1 cellular context compared by ENCODE assay signal in the genomic region with DNA sequence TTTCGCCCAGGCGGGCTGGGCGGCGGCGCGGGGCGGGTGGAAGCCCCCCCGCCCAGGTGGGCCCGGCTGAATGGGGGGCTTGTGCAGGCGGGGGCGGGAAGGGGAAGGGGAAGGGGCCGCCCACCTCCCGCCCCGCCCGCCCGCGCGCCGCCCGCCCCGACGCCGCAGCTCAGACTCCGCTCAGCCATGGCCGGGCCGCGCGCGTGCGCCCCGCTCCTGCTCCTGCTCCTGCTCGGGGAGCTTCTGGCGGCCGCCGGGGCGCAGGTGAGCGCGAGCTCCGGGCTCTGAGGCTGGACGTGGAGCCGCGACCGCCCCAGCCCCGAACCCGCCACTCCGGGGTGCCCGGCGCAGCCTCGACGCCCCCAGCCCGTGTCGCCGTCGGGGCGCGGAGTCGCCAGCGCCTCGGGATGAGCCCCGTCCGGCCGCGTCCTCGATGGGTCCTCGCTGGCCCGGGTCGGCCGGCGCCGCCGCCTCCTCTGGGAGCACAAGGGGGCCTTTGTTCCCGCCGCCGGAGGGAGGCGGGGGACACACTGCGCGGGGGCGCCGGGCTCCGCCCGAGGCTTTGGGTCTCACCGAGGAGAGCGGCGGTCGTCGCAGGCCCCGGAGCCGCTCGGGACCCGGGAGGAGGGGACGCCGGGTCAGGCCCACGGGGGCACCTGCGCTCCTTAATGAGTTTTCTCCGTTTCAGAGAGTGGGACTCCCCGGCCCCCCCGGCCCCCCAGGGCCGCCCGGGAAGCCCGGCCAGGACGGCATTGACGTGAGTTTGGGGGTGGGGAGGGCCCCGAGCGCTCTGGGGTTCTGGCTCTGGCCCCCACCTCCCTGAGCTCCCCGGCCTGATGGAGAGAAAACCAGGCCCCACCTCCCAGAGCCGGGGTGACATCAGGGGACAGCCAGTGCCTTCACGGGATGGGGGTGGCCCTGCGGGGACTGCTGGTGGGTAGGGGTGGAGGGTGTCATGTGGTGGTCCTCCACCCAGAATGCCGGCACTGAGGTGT.
TF ChIP-seq lines count a peak whose summit lies in the region.

A gene (plus strand): TSS at position 172 of the 995 bp plus-strand sequence. CDS start 15 bp downstream, at position 187.

TF ChIP-seq in HepG2, 621 proteins besides CTCF, POLR2A, EP300 and RAD21 (continued from another document and continues in another):
- TF ChIP-seq, protein P1, sequence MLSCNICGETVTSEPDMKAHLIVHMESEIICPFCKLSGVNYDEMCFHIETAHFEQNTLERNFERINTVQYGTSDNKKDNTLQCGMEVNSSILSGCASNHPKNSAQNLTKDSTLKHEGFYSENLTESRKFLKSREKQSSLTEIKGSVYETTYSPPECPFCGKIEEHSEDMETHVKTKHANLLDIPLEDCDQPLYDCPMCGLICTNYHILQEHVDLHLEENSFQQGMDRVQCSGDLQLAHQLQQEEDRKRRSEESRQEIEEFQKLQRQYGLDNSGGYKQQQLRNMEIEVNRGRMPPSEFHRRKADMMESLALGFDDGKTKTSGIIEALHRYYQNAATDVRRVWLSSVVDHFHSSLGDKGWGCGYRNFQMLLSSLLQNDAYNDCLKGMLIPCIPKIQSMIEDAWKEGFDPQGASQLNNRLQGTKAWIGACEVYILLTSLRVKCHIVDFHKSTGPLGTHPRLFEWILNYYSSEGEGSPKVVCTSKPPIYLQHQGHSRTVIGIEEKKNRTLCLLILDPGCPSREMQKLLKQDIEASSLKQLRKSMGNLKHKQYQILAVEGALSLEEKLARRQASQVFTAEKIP (CRISPR knock-in tag; IDR thresholded peaks at IDR 0.05; ENCODE audit: borderline replicate concordance), result no peak
- TF ChIP-seq ZBTB20 (CRISPR knock-in tag; IDR thresholded peaks at IDR 0.05; ENCODE audit: borderline replicate concordance, low read depth) (no peak), ETV6 (CRISPR knock-in tag; conservative IDR thresholded peaks at IDR 0.05) (0 out of 2 replicates have a peak, but pooled peaks have one; percentile 23), ZNF430 (CRISPR knock-in tag; IDR thresholded peaks at IDR 0.05) (no peak), ERF (CRISPR knock-in tag; IDR thresholded peaks at IDR 0.05) (no peak), ZNF564 (CRISPR knock-in tag; IDR thresholded peaks at IDR 0.05) (0 out of 2 replicates have a peak, but pooled peaks have one; percentile 55), HNF4A (CRISPR knock-in tag; IDR thresholded peaks at IDR 0.05) (no peak), MAZ (IDR thresholded peaks at IDR 0.05; ENCODE audit: borderline replicate concordance, low read depth, low read length) (no peak), MAZ (CRISPR knock-in tag; IDR thresholded peaks at IDR 0.05; ENCODE audit: low read depth) (peak; percentile 73), PLRG1 (conservative IDR thresholded peaks at IDR 0.05) (no peak), KLF13 (CRISPR knock-in tag; IDR thresholded peaks at IDR 0.05) (no peak), ZFP41 (CRISPR knock-in tag; IDR thresholded peaks at IDR 0.05; ENCODE audit: borderline replicate concordance) (no peak), ZNF263 (CRISPR knock-in tag; IDR thresholded peaks at IDR 0.05) (peak; percentile 27; the same call in 1 of the 2 replicates), TGIF2 (CRISPR knock-in tag; IDR thresholded peaks at IDR 0.05) (no peak), ZNF225 (CRISPR knock-in tag; IDR thresholded peaks at IDR 0.05) (no peak), ZNF33A (CRISPR knock-in tag; IDR thresholded peaks at IDR 0.05; ENCODE audit: borderline replicate concordance) (no peak), ZNF724P (CRISPR knock-in tag; IDR thresholded peaks at IDR 0.05; ENCODE audit: borderline replicate concordance) (no peak), YY1 (IDR thresholded peaks at IDR 0.05; ENCODE audit: insufficient read depth, insufficient replicate concordance, low read depth, low read length) (peak; percentile 43), SOX13 (IDR thresholded peaks at IDR 0.05) (no peak), SOX13 (CRISPR knock-in tag; conservative IDR thresholded peaks at IDR 0.05 in 1 of 2, IDR thresholded peaks at IDR 0.05 in 1 of 2) (no peak)
- TF ChIP-seq, protein P2, sequence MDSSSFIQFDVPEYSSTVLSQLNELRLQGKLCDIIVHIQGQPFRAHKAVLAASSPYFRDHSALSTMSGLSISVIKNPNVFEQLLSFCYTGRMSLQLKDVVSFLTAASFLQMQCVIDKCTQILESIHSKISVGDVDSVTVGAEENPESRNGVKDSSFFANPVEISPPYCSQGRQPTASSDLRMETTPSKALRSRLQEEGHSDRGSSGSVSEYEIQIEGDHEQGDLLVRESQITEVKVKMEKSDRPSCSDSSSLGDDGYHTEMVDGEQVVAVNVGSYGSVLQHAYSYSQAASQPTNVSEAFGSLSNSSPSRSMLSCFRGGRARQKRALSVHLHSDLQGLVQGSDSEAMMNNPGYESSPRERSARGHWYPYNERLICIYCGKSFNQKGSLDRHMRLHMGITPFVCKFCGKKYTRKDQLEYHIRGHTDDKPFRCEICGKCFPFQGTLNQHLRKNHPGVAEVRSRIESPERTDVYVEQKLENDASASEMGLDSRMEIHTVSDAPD (CRISPR knock-in tag; IDR thresholded peaks at IDR 0.05), result no peak
- TF ChIP-seq, protein P3, sequence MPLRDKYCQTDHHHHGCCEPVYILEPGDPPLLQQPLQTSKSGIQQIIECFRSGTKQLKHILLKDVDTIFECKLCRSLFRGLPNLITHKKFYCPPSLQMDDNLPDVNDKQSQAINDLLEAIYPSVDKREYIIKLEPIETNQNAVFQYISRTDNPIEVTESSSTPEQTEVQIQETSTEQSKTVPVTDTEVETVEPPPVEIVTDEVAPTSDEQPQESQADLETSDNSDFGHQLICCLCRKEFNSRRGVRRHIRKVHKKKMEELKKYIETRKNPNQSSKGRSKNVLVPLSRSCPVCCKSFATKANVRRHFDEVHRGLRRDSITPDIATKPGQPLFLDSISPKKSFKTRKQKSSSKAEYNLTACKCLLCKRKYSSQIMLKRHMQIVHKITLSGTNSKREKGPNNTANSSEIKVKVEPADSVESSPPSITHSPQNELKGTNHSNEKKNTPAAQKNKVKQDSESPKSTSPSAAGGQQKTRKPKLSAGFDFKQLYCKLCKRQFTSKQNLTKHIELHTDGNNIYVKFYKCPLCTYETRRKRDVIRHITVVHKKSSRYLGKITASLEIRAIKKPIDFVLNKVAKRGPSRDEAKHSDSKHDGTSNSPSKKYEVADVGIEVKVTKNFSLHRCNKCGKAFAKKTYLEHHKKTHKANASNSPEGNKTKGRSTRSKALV (CRISPR knock-in tag; IDR thresholded peaks at IDR 0.05), result no peak
- TF ChIP-seq, protein P4, sequence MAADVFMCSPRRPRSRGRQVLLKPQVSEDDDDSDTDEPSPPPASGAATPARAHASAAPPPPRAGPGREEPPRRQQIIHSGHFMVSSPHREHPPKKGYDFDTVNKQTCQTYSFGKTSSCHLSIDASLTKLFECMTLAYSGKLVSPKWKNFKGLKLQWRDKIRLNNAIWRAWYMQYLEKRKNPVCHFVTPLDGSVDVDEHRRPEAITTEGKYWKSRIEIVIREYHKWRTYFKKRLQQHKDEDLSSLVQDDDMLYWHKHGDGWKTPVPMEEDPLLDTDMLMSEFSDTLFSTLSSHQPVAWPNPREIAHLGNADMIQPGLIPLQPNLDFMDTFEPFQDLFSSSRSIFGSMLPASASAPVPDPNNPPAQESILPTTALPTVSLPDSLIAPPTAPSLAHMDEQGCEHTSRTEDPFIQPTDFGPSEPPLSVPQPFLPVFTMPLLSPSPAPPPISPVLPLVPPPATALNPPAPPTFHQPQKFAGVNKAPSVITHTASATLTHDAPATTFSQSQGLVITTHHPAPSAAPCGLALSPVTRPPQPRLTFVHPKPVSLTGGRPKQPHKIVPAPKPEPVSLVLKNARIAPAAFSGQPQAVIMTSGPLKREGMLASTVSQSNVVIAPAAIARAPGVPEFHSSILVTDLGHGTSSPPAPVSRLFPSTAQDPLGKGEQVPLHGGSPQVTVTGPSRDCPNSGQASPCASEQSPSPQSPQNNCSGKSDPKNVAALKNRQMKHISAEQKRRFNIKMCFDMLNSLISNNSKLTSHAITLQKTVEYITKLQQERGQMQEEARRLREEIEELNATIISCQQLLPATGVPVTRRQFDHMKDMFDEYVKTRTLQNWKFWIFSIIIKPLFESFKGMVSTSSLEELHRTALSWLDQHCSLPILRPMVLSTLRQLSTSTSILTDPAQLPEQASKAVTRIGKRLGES (CRISPR knock-in tag; IDR thresholded peaks at IDR 0.05; ENCODE audit: borderline replicate concordance), result no peak
- TF ChIP-seq, protein P5, sequence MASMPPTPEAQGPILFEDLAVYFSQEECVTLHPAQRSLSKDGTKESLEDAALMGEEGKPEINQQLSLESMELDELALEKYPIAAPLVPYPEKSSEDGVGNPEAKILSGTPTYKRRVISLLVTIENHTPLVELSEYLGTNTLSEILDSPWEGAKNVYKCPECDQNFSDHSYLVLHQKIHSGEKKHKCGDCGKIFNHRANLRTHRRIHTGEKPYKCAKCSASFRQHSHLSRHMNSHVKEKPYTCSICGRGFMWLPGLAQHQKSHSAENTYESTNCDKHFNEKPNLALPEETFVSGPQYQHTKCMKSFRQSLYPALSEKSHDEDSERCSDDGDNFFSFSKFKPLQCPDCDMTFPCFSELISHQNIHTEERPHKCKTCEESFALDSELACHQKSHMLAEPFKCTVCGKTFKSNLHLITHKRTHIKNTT (CRISPR knock-in tag; IDR thresholded peaks at IDR 0.05), result no peak
- TF ChIP-seq, protein P6, sequence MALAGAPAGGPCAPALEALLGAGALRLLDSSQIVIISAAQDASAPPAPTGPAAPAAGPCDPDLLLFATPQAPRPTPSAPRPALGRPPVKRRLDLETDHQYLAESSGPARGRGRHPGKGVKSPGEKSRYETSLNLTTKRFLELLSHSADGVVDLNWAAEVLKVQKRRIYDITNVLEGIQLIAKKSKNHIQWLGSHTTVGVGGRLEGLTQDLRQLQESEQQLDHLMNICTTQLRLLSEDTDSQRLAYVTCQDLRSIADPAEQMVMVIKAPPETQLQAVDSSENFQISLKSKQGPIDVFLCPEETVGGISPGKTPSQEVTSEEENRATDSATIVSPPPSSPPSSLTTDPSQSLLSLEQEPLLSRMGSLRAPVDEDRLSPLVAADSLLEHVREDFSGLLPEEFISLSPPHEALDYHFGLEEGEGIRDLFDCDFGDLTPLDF (CRISPR knock-in tag; IDR thresholded peaks at IDR 0.05), result no peak
- TF ChIP-seq, protein P7, sequence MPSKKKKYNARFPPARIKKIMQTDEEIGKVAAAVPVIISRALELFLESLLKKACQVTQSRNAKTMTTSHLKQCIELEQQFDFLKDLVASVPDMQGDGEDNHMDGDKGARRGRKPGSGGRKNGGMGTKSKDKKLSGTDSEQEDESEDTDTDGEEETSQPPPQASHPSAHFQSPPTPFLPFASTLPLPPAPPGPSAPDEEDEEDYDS (CRISPR knock-in tag; IDR thresholded peaks at IDR 0.05), result no peak
- TF ChIP-seq, protein P8, sequence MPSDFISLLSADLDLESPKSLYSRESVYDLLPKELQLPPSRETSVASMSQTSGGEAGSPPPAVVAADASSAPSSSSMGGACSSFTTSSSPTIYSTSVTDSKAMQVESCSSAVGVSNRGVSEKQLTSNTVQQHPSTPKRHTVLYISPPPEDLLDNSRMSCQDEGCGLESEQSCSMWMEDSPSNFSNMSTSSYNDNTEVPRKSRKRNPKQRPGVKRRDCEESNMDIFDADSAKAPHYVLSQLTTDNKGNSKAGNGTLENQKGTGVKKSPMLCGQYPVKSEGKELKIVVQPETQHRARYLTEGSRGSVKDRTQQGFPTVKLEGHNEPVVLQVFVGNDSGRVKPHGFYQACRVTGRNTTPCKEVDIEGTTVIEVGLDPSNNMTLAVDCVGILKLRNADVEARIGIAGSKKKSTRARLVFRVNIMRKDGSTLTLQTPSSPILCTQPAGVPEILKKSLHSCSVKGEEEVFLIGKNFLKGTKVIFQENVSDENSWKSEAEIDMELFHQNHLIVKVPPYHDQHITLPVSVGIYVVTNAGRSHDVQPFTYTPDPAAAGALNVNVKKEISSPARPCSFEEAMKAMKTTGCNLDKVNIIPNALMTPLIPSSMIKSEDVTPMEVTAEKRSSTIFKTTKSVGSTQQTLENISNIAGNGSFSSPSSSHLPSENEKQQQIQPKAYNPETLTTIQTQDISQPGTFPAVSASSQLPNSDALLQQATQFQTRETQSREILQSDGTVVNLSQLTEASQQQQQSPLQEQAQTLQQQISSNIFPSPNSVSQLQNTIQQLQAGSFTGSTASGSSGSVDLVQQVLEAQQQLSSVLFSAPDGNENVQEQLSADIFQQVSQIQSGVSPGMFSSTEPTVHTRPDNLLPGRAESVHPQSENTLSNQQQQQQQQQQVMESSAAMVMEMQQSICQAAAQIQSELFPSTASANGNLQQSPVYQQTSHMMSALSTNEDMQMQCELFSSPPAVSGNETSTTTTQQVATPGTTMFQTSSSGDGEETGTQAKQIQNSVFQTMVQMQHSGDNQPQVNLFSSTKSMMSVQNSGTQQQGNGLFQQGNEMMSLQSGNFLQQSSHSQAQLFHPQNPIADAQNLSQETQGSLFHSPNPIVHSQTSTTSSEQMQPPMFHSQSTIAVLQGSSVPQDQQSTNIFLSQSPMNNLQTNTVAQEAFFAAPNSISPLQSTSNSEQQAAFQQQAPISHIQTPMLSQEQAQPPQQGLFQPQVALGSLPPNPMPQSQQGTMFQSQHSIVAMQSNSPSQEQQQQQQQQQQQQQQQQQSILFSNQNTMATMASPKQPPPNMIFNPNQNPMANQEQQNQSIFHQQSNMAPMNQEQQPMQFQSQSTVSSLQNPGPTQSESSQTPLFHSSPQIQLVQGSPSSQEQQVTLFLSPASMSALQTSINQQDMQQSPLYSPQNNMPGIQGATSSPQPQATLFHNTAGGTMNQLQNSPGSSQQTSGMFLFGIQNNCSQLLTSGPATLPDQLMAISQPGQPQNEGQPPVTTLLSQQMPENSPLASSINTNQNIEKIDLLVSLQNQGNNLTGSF (CRISPR knock-in tag; IDR thresholded peaks at IDR 0.05), result no peak
- TF ChIP-seq, protein P9, sequence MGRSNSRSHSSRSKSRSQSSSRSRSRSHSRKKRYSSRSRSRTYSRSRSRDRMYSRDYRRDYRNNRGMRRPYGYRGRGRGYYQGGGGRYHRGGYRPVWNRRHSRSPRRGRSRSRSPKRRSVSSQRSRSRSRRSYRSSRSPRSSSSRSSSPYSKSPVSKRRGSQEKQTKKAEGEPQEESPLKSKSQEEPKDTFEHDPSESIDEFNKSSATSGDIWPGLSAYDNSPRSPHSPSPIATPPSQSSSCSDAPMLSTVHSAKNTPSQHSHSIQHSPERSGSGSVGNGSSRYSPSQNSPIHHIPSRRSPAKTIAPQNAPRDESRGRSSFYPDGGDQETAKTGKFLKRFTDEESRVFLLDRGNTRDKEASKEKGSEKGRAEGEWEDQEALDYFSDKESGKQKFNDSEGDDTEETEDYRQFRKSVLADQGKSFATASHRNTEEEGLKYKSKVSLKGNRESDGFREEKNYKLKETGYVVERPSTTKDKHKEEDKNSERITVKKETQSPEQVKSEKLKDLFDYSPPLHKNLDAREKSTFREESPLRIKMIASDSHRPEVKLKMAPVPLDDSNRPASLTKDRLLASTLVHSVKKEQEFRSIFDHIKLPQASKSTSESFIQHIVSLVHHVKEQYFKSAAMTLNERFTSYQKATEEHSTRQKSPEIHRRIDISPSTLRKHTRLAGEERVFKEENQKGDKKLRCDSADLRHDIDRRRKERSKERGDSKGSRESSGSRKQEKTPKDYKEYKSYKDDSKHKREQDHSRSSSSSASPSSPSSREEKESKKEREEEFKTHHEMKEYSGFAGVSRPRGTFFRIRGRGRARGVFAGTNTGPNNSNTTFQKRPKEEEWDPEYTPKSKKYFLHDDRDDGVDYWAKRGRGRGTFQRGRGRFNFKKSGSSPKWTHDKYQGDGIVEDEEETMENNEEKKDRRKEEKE (IDR thresholded peaks at IDR 0.05), result no peak
